20 cellular contexts compared by ENCODE assay signal in the genomic region with DNA sequence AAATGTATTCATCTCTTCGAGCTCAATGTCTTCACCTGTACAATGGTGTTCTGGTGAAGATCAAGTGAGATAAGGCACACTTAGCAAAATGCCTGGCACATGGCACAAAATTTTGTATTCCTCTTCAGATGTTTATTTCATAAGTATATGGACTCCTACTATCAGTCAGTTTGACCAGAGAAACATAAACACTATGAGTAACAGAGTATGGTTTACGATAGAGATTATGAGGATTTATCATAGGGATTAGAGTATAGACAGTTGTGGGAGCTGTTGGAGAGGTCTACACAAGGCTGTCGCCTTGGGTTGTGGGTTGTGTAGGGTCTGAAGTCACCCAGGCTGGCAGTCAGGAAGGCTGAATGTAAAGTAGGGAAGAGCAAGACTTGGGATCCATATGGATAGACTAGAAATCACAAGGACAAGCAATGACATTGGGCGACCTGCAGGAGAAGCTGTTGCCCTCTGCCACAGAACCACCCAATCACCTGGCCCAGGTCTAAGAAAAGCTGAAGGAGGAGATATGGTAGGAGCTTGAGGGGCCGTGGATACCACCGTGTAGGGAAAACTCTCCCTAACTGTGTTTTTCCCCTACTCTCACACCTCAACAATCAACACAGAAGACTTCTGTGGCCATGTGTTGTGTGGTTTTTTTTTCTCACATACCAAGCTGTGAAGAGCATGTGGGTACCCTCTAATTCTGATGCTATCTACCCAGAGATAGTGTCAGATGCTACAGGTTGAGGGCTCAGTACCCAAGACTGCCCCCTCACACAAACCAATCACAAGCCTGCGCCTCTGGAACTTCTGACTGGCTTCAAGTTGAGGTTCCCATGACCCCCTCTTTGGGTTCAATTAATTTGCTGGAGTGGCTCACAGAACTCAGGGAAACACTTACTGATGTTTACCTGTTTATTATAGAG. TPM values are rescaled to one million over a fixed set of nuclear protein-coding genes. Genes with fewer than 3 reads are reported as not detected.
DNase-seq lines count a peak whose midpoint lies in the region; ATAC-seq and TF ChIP-seq lines count a peak whose summit lies in the region.
"Had no signal": no experiment of that assay in that cellular context is flagged by ENCODE, and none has a peak within 500 bp of the region (broad histone marks: within the 10 kb centered on the region; RNA-seq: fewer than 3 reads in every experiment).

No MANE protein-coding gene starts in this region.

- no peaks in the 10 kb centered on the region for H3K36me3 Mint-ChIP-seq in activated T-helper 17 cell treated with anti-CD3 and anti-CD28 coated beads, Interleukin-2, amount 50 U/mL, for 72 hours (ENCODE audit: low read depth)

- intact Hi-C loops in right lobe of liver (cut with DNase I), result no loop called here

- no peaks in the 10 kb centered on the region for H3K4me1 ChIP-seq in right lobe of liver
- H3K4me1 ChIP-seq in tibial nerve, result no peaks in the 10 kb centered on the region
- H3K4me1 ChIP-seq: ascending aorta had no signal

- peak overlapping the region; percentile 45 for H3K27ac Mint-ChIP-seq in activated T-helper 17 cell treated with anti-CD3 and anti-CD28 coated beads, Interleukin-2, amount 50 U/mL, for 72 hours
- H3K27ac Mint-ChIP-seq: activated CD4-positive, alpha-beta T cell treated with anti-CD3 and anti-CD28 coated beads, Interleukin-2, amount 10 ng/mL, durations not matched to agents 7 days and 5 days; HFFc6; type B pancreatic cell had no signal

- H3K4me3 ChIP-seq in right lobe of liver (no peak overlapping the region), tibial nerve (no peak overlapping the region)
- H3K4me3 ChIP-seq: ascending aorta had no signal

- TF ChIP-seq POLR2A in right lobe of liver (IDR thresholded peaks at IDR 0.05) (no peak), tibial nerve (IDR thresholded peaks at IDR 0.05) (no peak)

- TF ChIP-seq EP300 in tibial nerve (IDR thresholded peaks at IDR 0.05), result no peak

- H3K9me3 ChIP-seq in right lobe of liver, result no peaks in the 10 kb centered on the region
- peaks cover 0 to 4% (median 0%) of the 10 kb centered on the region in 4 donors for H3K9me3 ChIP-seq in tibial nerve
- H3K9me3 ChIP-seq: ascending aorta had no signal

- H3K36me3 ChIP-seq in right lobe of liver (no peaks in the 10 kb centered on the region), tibial nerve (no peaks in the 10 kb centered on the region)
- H3K36me3 ChIP-seq: ascending aorta had no signal

- TF ChIP-seq CTCF in right lobe of liver (IDR thresholded peaks at IDR 0.05) (no peak), tibial nerve (IDR thresholded peaks at IDR 0.05) (no peak)

- peaks cover 31% of the 10 kb centered on the region for H3K4me1 Mint-ChIP-seq in activated T-helper 17 cell treated with anti-CD3 and anti-CD28 coated beads, Interleukin-2, amount 50 U/mL, for 72 hours

- WGBS in right lobe of liver (ENCODE audit: insufficient coverage, low coverage, low lambda C conversion rate, missing lambda C conversion rate), result 58% methylated on average over 4 of the region's 7 CpGs
- 71 to 72% methylated on average over 7 of the region's 7 CpGs for WGBS in tibial nerve, 2 donors

- H3K9me3 Mint-ChIP-seq in activated T-helper 17 cell treated with anti-CD3 and anti-CD28 coated beads, Interleukin-2, amount 50 U/mL, for 72 hours, result peaks cover 5% of the 10 kb centered on the region
- H3K9me3 Mint-ChIP-seq: HFFc6 had no signal

- H3K4me3 Mint-ChIP-seq in activated T-helper 17 cell treated with anti-CD3 and anti-CD28 coated beads, Interleukin-2, amount 50 U/mL, for 72 hours, result no peak overlapping the region
- H3K4me3 Mint-ChIP-seq: activated CD4-positive, alpha-beta T cell treated with anti-CD3 and anti-CD28 coated beads, Interleukin-2, amount 10 ng/mL, durations not matched to agents 7 days and 5 days; activated T-cell treated with anti-CD3 and anti-CD28 coated beads, Interleukin-2, amount 50 U/mL, for 4 hours; HFFc6; type B pancreatic cell had no signal

- H3K27ac ChIP-seq in right lobe of liver (no peak overlapping the region), tibial nerve (no peak overlapping the region)
- H3K27ac ChIP-seq: ascending aorta, epithelial cell of prostate had no signal

- no peak for ATAC-seq in activated T-helper 17 cell treated with anti-CD3 and anti-CD28 coated beads, Interleukin-2, amount 50 U/mL, for 72 hours (replicated peaks)
- ATAC-seq in right lobe of liver, result peak in 3 of 4 donors; percentile 42 to 50 (median 46)
- ATAC-seq: right cardiac atrium had no signal

- H3K27me3 ChIP-seq in right lobe of liver, result no peaks in the 10 kb centered on the region
- H3K27me3 ChIP-seq in tibial nerve, result no peaks in the 10 kb centered on the region
- H3K27me3 ChIP-seq: ascending aorta had no signal

- DNase-seq in stimulated activated CD8-positive, alpha-beta memory T cell treated with anti-CD3 and anti-CD28 coated beads, Interleukin-7, amount 100 ng/mL, for 4 hours (ENCODE audit: low read depth in 2 of 2), result peak; percentile 12 to 26
- no peak for DNase-seq in stimulated activated CD8-positive, alpha-beta memory T cell treated with anti-CD3 and anti-CD28 coated beads, Interleukin-4, amount 100 ng/mL, for 48 hours
- DNase-seq in right lobe of liver (no peak), NCI-H2196 treated with DMSO at 0.1 percent for 48 hours (lab: John Stamatoyannopoulos, UW; ENCODE audit: unreplicated experiment) (no peak), NCI-H2081 (lab: John Stamatoyannopoulos, UW) (no peak), NCI-H2227 (lab: John Stamatoyannopoulos, UW; ENCODE audit: unreplicated experiment) (no peak), tibial nerve (ENCODE audit: low spot score in 2 of 2) (no peak)
- DNase-seq: activated CD4-positive, alpha-beta T cell treated with anti-CD3 and anti-CD28 coated beads, Interleukin-2, amount 10 ng/mL, durations not matched to agents 7 days and 5 days; activated T-cell treated with anti-CD3 and anti-CD28 coated beads, Interleukin-2, amount 50 U/mL, for 4 hours; HFFc6; KG1; NCI-H226; right cardiac atrium; SHP77 treated with DMSO at 0.1 percent for 48 hours; stimulated activated CD4-positive, alpha-beta T cell treated with anti-CD3 and anti-CD28 coated beads, Interleukin-2, amount 100 ng/mL, for 24 hours; T1000 had no signal

- no peaks in the 10 kb centered on the region for H3K27me3 Mint-ChIP-seq in activated T-helper 17 cell treated with anti-CD3 and anti-CD28 coated beads, Interleukin-2, amount 50 U/mL, for 72 hours
- H3K27me3 Mint-ChIP-seq: activated CD4-positive, alpha-beta T cell treated with anti-CD3 and anti-CD28 coated beads, Interleukin-2, amount 10 ng/mL, durations not matched to agents 7 days and 5 days; type B pancreatic cell had no signal

RNA-seq across cellular contexts. Expression of gene RESF1, which starts 27.2 kb away (rescaled TPM):
- total RNA-seq in activated T-helper 17 cell treated with anti-CD3 and anti-CD28 coated beads, Interleukin-2, amount 50 U/mL, for 72 hours, result 10 to 100 TPM; 83.1 to 88.3 TPM
- total RNA-seq in right lobe of liver (10 to 100 TPM; 24.0 to 62.5 (median 42.8) TPM), tibial nerve (10 to 100 TPM; 39.6 to 51.1 (median 46.2) TPM)

Comparison
In these comparisons a context has a peak if more than half of its experiments do, and no peak if none do; other contexts are left out.
1. DNase-seq: peak in stimulated activated CD8-positive, alpha-beta memory T cell treated with anti-CD3 and anti-CD28 coated beads, Interleukin-7, amount 100 ng/mL, for 4 hours (2 of 2); none in stimulated activated CD8-positive, alpha-beta memory T cell treated with anti-CD3 and anti-CD28 coated beads, Interleukin-4, amount 100 ng/mL, for 48 hours (single experiment), right lobe of liver (0 of 3), NCI-H2196 treated with DMSO at 0.1 percent for 48 hours (single experiment), NCI-H2081 (0 of 2), NCI-H2227 (single experiment) and tibial nerve (0 of 2).